Comparison of ENCODE assay signal across 1 cellular context in the genomic region with DNA sequence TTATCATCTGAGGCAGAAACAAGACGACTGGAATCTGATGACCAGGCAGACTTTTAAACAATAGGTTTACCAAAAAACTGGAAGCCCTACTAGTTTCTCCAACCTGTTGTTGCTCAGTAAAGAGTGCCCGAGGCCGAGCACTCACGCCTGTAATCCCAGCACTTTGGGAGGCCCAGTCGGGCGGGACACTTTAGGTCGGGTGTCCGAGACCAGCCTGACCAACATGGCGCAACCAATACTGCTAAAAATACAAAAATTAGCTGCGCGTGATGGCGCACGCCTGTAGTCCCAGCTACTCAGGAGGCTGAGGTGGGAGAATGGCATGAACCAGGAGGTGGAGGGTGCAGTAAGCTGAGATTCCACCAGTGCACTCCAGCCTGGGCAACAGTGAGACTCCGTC.
A peak's percentile ranks its signal among the peaks of the same experiment; 100 is the strongest.
TF ChIP-seq lines count a peak whose summit lies in the region.

No MANE protein-coding gene starts in this region.

TF ChIP-seq in HepG2, 621 proteins besides CTCF, POLR2A, EP300 and RAD21:
- TF ChIP-seq ZNF543 (CRISPR knock-in tag; IDR thresholded peaks at IDR 0.05) (peak; percentile 71; the same call in 1 of the 2 replicates), NFIC (IDR thresholded peaks at IDR 0.05; ENCODE audit: low read length) (no peak), ZNF879 (CRISPR knock-in tag; IDR thresholded peaks at IDR 0.05) (no peak), ZNF501 (CRISPR knock-in tag; IDR thresholded peaks at IDR 0.05) (no peak), CBX2 (IDR thresholded peaks at IDR 0.05; ENCODE audit: low read depth, low read length) (no peak), CBX2 (CRISPR knock-in tag; IDR thresholded peaks at IDR 0.05; ENCODE audit: low read depth) (no peak), ZBTB38 (CRISPR knock-in tag; IDR thresholded peaks at IDR 0.05) (peak; percentile 85), SRSF9 (IDR thresholded peaks at IDR 0.05; ENCODE audit: borderline replicate concordance, insufficient read depth, low read depth, low read length, poor library complexity, severe bottlenecking) (no peak), FOSL1 (CRISPR knock-in tag; IDR thresholded peaks at IDR 0.05; ENCODE audit: borderline replicate concordance) (no peak)
- TF ChIP-seq, protein P1, sequence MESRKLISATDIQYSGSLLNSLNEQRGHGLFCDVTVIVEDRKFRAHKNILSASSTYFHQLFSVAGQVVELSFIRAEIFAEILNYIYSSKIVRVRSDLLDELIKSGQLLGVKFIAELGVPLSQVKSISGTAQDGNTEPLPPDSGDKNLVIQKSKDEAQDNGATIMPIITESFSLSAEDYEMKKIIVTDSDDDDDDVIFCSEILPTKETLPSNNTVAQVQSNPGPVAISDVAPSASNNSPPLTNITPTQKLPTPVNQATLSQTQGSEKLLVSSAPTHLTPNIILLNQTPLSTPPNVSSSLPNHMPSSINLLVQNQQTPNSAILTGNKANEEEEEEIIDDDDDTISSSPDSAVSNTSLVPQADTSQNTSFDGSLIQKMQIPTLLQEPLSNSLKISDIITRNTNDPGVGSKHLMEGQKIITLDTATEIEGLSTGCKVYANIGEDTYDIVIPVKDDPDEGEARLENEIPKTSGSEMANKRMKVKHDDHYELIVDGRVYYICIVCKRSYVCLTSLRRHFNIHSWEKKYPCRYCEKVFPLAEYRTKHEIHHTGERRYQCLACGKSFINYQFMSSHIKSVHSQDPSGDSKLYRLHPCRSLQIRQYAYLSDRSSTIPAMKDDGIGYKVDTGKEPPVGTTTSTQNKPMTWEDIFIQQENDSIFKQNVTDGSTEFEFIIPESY (CRISPR knock-in tag; IDR thresholded peaks at IDR 0.05): peak; percentile 15; the same call in 1 of the 2 replicates
